1 cellular context compared by ENCODE assay signal in the genomic region with DNA sequence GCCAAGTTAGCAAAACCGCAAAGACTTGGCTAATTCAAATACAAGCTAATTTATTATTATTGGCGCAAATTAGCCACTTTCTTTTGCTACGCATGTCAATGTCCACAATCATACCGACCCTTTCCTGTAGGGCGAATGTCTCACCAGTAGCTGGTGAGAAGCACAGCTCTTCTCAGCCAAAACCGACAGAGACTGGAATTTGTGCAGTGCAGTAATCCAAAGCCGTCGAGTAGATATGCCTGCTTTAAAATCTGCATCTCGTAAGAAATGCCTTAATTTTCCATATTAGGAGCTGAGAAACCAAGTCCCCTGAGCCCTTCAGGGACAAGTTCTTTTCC.
TF ChIP-seq lines count a peak whose summit lies in the region.

No MANE protein-coding gene starts in this region.

TF ChIP-seq in K562, 482 proteins besides CTCF, POLR2A, EP300 and RAD21 (continued from another document and continues in another):
- TF ChIP-seq, protein P1, sequence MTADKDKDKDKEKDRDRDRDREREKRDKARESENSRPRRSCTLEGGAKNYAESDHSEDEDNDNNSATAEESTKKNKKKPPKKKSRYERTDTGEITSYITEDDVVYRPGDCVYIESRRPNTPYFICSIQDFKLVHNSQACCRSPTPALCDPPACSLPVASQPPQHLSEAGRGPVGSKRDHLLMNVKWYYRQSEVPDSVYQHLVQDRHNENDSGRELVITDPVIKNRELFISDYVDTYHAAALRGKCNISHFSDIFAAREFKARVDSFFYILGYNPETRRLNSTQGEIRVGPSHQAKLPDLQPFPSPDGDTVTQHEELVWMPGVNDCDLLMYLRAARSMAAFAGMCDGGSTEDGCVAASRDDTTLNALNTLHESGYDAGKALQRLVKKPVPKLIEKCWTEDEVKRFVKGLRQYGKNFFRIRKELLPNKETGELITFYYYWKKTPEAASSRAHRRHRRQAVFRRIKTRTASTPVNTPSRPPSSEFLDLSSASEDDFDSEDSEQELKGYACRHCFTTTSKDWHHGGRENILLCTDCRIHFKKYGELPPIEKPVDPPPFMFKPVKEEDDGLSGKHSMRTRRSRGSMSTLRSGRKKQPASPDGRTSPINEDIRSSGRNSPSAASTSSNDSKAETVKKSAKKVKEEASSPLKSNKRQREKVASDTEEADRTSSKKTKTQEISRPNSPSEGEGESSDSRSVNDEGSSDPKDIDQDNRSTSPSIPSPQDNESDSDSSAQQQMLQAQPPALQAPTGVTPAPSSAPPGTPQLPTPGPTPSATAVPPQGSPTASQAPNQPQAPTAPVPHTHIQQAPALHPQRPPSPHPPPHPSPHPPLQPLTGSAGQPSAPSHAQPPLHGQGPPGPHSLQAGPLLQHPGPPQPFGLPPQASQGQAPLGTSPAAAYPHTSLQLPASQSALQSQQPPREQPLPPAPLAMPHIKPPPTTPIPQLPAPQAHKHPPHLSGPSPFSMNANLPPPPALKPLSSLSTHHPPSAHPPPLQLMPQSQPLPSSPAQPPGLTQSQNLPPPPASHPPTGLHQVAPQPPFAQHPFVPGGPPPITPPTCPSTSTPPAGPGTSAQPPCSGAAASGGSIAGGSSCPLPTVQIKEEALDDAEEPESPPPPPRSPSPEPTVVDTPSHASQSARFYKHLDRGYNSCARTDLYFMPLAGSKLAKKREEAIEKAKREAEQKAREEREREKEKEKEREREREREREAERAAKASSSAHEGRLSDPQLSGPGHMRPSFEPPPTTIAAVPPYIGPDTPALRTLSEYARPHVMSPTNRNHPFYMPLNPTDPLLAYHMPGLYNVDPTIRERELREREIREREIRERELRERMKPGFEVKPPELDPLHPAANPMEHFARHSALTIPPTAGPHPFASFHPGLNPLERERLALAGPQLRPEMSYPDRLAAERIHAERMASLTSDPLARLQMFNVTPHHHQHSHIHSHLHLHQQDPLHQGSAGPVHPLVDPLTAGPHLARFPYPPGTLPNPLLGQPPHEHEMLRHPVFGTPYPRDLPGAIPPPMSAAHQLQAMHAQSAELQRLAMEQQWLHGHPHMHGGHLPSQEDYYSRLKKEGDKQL (CRISPR knock-in tag; IDR thresholded peaks at IDR 0.05; ENCODE audit: borderline replicate concordance) = no peak
- TF ChIP-seq, protein P2, sequence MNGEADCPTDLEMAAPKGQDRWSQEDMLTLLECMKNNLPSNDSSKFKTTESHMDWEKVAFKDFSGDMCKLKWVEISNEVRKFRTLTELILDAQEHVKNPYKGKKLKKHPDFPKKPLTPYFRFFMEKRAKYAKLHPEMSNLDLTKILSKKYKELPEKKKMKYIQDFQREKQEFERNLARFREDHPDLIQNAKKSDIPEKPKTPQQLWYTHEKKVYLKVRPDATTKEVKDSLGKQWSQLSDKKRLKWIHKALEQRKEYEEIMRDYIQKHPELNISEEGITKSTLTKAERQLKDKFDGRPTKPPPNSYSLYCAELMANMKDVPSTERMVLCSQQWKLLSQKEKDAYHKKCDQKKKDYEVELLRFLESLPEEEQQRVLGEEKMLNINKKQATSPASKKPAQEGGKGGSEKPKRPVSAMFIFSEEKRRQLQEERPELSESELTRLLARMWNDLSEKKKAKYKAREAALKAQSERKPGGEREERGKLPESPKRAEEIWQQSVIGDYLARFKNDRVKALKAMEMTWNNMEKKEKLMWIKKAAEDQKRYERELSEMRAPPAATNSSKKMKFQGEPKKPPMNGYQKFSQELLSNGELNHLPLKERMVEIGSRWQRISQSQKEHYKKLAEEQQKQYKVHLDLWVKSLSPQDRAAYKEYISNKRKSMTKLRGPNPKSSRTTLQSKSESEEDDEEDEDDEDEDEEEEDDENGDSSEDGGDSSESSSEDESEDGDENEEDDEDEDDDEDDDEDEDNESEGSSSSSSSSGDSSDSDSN (IDR thresholded peaks at IDR 0.05; ENCODE audit: borderline replicate concordance in 1 of 2, low read depth in 2 of 2, low read length in 2 of 2) = no peak
- TF ChIP-seq HDAC2 (IDR thresholded peaks at IDR 0.05) = peak; percentile 48; the same call in 1 of the 2 replicates
- no peak for TF ChIP-seq HNRNPUL1 (IDR thresholded peaks at IDR 0.05; ENCODE audit: low read length)
- 0 out of 2 replicates have a peak, but pooled peaks have one; percentile 21 for TF ChIP-seq SMARCE1 (IDR thresholded peaks at IDR 0.05)
- TF ChIP-seq CBX1 (IDR thresholded peaks at IDR 0.05; ENCODE audit: low read depth) = no peak
- TF ChIP-seq TBP (optimal IDR thresholded peaks at IDR 0.05; ENCODE audit: low read depth, low read length) = no peak
- TF ChIP-seq NCOA6 (IDR thresholded peaks at IDR 0.05) = peak; percentile 69; the same call in 1 of the 2 replicates
- no peak for TF ChIP-seq HSF4 (CRISPR knock-in tag; IDR thresholded peaks at IDR 0.05; ENCODE audit: borderline replicate concordance)
- peak; percentile 63 for TF ChIP-seq NFRKB (IDR thresholded peaks at IDR 0.05; ENCODE audit: low read depth)
- TF ChIP-seq ZBTB7A (IDR thresholded peaks at IDR 0.05; ENCODE audit: borderline replicate concordance, control insufficient read depth, low read depth, low read length) = no peak
- no peak for TF ChIP-seq RFX5 (IDR thresholded peaks at IDR 0.05; ENCODE audit: low read depth, low read length)
- TF ChIP-seq SMAD3 (CRISPR knock-in tag; conservative IDR thresholded peaks at IDR 0.05) = no peak
- TF ChIP-seq, protein P3, sequence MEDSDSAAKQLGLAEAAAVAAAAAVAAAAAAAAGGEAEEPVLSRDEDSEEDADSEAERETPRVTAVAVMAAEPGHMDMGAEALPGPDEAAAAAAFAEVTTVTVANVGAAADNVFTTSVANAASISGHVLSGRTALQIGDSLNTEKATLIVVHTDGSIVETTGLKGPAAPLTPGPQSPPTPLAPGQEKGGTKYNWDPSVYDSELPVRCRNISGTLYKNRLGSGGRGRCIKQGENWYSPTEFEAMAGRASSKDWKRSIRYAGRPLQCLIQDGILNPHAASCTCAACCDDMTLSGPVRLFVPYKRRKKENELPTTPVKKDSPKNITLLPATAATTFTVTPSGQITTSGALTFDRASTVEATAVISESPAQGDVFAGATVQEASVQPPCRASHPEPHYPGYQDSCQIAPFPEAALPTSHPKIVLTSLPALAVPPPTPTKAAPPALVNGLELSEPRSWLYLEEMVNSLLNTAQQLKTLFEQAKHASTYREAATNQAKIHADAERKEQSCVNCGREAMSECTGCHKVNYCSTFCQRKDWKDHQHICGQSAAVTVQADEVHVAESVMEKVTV (CRISPR knock-in tag; IDR thresholded peaks at IDR 0.05) = no peak
- TF ChIP-seq, protein P4, sequence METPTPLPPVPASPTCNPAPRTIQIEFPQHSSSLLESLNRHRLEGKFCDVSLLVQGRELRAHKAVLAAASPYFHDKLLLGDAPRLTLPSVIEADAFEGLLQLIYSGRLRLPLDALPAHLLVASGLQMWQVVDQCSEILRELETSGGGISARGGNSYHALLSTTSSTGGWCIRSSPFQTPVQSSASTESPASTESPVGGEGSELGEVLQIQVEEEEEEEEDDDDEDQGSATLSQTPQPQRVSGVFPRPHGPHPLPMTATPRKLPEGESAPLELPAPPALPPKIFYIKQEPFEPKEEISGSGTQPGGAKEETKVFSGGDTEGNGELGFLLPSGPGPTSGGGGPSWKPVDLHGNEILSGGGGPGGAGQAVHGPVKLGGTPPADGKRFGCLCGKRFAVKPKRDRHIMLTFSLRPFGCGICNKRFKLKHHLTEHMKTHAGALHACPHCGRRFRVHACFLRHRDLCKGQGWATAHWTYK (CRISPR knock-in tag; IDR thresholded peaks at IDR 0.05) = 0 out of 2 replicates have a peak, but pooled peaks have one; percentile 74
- TF ChIP-seq ZNF695 (CRISPR knock-in tag; IDR thresholded peaks at IDR 0.05) = no peak
- TF ChIP-seq, protein P5, sequence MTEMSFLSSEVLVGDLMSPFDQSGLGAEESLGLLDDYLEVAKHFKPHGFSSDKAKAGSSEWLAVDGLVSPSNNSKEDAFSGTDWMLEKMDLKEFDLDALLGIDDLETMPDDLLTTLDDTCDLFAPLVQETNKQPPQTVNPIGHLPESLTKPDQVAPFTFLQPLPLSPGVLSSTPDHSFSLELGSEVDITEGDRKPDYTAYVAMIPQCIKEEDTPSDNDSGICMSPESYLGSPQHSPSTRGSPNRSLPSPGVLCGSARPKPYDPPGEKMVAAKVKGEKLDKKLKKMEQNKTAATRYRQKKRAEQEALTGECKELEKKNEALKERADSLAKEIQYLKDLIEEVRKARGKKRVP (CRISPR knock-in tag; IDR thresholded peaks at IDR 0.05) = peak; percentile 62; the same call in 1 of the 2 replicates
- TF ChIP-seq POLR2B (IDR thresholded peaks at IDR 0.05; ENCODE audit: low read depth, partially characterized antibody) = no peak
- TF ChIP-seq, protein P6, sequence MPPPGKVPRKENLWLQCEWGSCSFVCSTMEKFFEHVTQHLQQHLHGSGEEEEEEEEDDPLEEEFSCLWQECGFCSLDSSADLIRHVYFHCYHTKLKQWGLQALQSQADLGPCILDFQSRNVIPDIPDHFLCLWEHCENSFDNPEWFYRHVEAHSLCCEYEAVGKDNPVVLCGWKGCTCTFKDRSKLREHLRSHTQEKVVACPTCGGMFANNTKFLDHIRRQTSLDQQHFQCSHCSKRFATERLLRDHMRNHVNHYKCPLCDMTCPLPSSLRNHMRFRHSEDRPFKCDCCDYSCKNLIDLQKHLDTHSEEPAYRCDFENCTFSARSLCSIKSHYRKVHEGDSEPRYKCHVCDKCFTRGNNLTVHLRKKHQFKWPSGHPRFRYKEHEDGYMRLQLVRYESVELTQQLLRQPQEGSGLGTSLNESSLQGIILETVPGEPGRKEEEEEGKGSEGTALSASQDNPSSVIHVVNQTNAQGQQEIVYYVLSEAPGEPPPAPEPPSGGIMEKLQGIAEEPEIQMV (tag; conservative IDR thresholded peaks at IDR 0.05; ENCODE audit: low read depth) = no peak
- TF ChIP-seq, protein P7, sequence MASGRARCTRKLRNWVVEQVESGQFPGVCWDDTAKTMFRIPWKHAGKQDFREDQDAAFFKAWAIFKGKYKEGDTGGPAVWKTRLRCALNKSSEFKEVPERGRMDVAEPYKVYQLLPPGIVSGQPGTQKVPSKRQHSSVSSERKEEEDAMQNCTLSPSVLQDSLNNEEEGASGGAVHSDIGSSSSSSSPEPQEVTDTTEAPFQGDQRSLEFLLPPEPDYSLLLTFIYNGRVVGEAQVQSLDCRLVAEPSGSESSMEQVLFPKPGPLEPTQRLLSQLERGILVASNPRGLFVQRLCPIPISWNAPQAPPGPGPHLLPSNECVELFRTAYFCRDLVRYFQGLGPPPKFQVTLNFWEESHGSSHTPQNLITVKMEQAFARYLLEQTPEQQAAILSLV (tag; IDR thresholded peaks at IDR 0.05) = no peak
- TF ChIP-seq, protein P8, sequence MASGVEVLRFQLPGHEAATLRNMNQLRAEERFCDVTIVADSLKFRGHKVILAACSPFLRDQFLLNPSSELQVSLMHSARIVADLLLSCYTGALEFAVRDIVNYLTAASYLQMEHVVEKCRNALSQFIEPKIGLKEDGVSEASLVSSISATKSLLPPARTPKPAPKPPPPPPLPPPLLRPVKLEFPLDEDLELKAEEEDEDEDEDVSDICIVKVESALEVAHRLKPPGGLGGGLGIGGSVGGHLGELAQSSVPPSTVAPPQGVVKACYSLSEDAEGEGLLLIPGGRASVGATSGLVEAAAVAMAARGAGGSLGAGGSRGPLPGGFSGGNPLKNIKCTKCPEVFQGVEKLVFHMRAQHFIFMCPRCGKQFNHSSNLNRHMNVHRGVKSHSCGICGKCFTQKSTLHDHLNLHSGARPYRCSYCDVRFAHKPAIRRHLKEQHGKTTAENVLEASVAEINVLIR (CRISPR knock-in tag; IDR thresholded peaks at IDR 0.05) = no peak
- TF ChIP-seq ZNF324 (CRISPR knock-in tag; IDR thresholded peaks at IDR 0.05) = no peak
- TF ChIP-seq U2AF2 (optimal IDR thresholded peaks at IDR 0.05; ENCODE audit: low read depth, low read length) = no peak
- TF ChIP-seq RBM25 (IDR thresholded peaks at IDR 0.05; ENCODE audit: low read depth, low read length, severe bottlenecking) = no peak
- TF ChIP-seq, protein P9, sequence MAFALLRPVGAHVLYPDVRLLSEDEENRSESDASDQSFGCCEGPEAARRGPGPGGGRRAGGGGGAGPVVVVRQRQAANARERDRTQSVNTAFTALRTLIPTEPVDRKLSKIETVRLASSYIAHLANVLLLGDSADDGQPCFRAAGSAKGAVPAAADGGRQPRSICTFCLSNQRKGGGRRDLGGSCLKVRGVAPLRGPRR (CRISPR knock-in tag; IDR thresholded peaks at IDR 0.05) = 0 out of 2 replicates have a peak, but pooled peaks have one; percentile 49
- no peak for TF ChIP-seq EGR1 (conservative IDR thresholded peaks at IDR 0.05)
- TF ChIP-seq, protein P10, sequence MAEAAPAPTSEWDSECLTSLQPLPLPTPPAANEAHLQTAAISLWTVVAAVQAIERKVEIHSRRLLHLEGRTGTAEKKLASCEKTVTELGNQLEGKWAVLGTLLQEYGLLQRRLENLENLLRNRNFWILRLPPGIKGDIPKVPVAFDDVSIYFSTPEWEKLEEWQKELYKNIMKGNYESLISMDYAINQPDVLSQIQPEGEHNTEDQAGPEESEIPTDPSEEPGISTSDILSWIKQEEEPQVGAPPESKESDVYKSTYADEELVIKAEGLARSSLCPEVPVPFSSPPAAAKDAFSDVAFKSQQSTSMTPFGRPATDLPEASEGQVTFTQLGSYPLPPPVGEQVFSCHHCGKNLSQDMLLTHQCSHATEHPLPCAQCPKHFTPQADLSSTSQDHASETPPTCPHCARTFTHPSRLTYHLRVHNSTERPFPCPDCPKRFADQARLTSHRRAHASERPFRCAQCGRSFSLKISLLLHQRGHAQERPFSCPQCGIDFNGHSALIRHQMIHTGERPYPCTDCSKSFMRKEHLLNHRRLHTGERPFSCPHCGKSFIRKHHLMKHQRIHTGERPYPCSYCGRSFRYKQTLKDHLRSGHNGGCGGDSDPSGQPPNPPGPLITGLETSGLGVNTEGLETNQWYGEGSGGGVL (CRISPR knock-in tag; IDR thresholded peaks at IDR 0.05) = no peak
- TF ChIP-seq MED1 (CRISPR knock-in tag; IDR thresholded peaks at IDR 0.05; ENCODE audit: borderline replicate concordance) = no peak
- TF ChIP-seq HLTF (IDR thresholded peaks at IDR 0.05) = no peak
- no peak for TF ChIP-seq POLR2AphosphoS5 (IDR thresholded peaks at IDR 0.05; ENCODE audit: control insufficient read depth, insufficient read depth, low read depth, low read length)
- TF ChIP-seq BRD4 (IDR thresholded peaks at IDR 0.05) = no peak
- no peak for TF ChIP-seq TAF1 (IDR thresholded peaks at IDR 0.05; ENCODE audit: control insufficient read depth, extremely low read depth, insufficient read depth, low read length, severe bottlenecking)
- no peak for TF ChIP-seq ZNF408 (CRISPR knock-in tag; IDR thresholded peaks at IDR 0.05; ENCODE audit: low read depth)
- no peak for TF ChIP-seq MCM7 (IDR thresholded peaks at IDR 0.05)
- TF ChIP-seq ARHGAP35 (IDR thresholded peaks at IDR 0.05; ENCODE audit: partially characterized antibody) = no peak
- no peak for TF ChIP-seq ZNF174 (CRISPR knock-in tag; IDR thresholded peaks at IDR 0.05)
- no peak for TF ChIP-seq TCF3 (CRISPR knock-in tag; IDR thresholded peaks at IDR 0.05)
- TF ChIP-seq PHF8 (IDR thresholded peaks at IDR 0.05; ENCODE audit: borderline replicate concordance, low read length) = no peak
- TF ChIP-seq, protein P11, sequence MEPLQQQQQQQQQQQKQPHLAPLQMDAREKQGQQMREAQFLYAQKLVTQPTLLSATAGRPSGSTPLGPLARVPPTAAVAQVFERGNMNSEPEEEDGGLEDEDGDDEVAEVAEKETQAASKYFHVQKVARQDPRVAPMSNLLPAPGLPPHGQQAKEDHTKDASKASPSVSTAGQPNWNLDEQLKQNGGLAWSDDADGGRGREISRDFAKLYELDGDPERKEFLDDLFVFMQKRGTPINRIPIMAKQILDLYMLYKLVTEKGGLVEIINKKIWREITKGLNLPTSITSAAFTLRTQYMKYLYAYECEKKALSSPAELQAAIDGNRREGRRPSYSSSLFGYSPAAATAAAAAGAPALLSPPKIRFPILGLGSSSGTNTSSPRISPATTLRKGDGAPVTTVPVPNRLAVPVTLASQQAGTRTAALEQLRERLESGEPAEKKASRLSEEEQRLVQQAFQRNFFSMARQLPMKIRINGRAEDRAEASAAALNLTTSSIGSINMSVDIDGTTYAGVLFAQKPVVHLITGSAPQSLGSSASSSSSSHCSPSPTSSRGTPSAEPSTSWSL (CRISPR knock-in tag; IDR thresholded peaks at IDR 0.05; ENCODE audit: borderline replicate concordance) = peak; percentile 80; the same call in 1 of the 2 replicates
